Comparison of ENCODE assay signal across 8 cellular contexts in the genomic region with DNA sequence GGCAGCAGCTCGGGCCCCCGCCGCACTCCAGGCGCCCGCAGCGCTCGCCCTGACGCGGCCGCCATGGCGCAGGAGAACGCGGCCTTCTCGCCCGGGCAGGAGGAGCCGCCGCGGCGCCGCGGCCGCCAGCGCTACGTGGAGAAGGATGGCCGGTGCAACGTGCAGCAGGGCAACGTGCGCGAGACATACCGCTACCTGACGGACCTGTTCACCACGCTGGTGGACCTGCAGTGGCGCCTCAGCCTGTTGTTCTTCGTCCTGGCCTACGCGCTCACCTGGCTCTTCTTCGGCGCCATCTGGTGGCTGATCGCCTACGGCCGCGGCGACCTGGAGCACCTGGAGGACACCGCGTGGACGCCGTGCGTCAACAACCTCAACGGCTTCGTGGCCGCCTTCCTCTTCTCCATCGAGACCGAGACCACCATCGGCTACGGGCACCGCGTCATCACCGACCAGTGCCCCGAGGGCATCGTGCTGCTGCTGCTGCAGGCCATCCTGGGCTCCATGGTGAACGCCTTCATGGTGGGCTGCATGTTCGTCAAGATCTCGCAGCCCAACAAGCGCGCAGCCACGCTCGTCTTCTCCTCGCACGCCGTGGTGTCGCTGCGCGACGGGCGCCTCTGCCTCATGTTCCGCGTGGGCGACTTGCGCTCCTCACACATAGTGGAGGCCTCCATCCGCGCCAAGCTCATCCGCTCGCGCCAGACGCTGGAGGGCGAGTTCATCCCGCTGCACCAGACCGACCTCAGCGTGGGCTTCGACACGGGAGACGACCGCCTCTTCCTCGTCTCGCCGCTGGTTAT. TPM values are rescaled to one million over a fixed set of nuclear protein-coding genes. Genes with fewer than 3 reads are reported as not detected.
DNase-seq lines count a peak whose midpoint lies in the region; ATAC-seq and TF ChIP-seq lines count a peak whose summit lies in the region.

No MANE protein-coding gene starts in this region.

- CTCF ChIA-PET in activated CD8-positive, alpha-beta T cell treated with anti-CD3 and anti-CD28 coated beads, Interleukin-2, amount 10 ng/mL, durations not matched to agents 7 days and 5 days (lab: Charles Lee) = interaction anchor here (1.5 to 27.5 kb wide), 9 partner anchors 10 to 208 kb away, joined by 3 to 617 read pairs (median 12); a partner anchor contains a TSS

- peak; percentile 77 for DNase-seq in NCI-H82 (lab: John Stamatoyannopoulos, UW)
- DNase-seq in NCI-H82 treated with DMSO at 0.1 percent for 48 hours (lab: John Stamatoyannopoulos, UW; ENCODE audit: unreplicated experiment) = no peak
- peak; percentile 61 for DNase-seq in NCI-H187 treated with DMSO at 0.1 percent for 48 hours (lab: John Stamatoyannopoulos, UW)
- DNase-seq in activated CD8-positive, alpha-beta T cell treated with anti-CD3 and anti-CD28 coated beads, Interleukin-2, amount 10 ng/mL, durations not matched to agents 7 days and 5 days = peak; percentile 80
- peak; percentile 58 for DNase-seq in effector CD8-positive, alpha-beta T cell (lab: John Stamatoyannopoulos, UW)
- peak; percentile 50 to 78 for DNase-seq in mesothelial cell of epicardium (ENCODE audit: low spot score in 2 of 2, unreplicated experiment in 2 of 2)
- peak; percentile 82 for DNase-seq in stimulated activated CD8-positive, alpha-beta memory T cell treated with anti-CD3 and anti-CD28 coated beads, Interleukin-4, amount 100 ng/mL, for 48 hours

- peak; percentile 49 for TF ChIP-seq CTCF in mesothelial cell of epicardium (IDR thresholded peaks at IDR 0.05; ENCODE audit: unreplicated experiment)

- POLR2A ChIA-PET in activated CD8-positive, alpha-beta T cell treated with anti-CD3 and anti-CD28 coated beads, Interleukin-2, amount 10 ng/mL, durations not matched to agents 7 days and 5 days (lab: Charles Lee) = no interaction called here

- no peak overlapping the region for H3K27ac Mint-ChIP-seq in activated CD8-positive, alpha-beta T cell treated with anti-CD3 and anti-CD28 coated beads, Interleukin-2, amount 10 ng/mL, durations not matched to agents 7 days and 5 days
- H3K27ac Mint-ChIP-seq in mesothelial cell of epicardium = no peak overlapping the region

- H3K27me3 Mint-ChIP-seq in activated CD8-positive, alpha-beta T cell treated with anti-CD3 and anti-CD28 coated beads, Interleukin-2, amount 10 ng/mL, durations not matched to agents 7 days and 5 days (ENCODE audit: low read depth) = peaks cover 33% of the 10 kb centered on the region
- H3K27me3 Mint-ChIP-seq in mesothelial cell of epicardium (ENCODE audit: low read depth) = peaks cover 63% of the 10 kb centered on the region

- peak; percentile 85 for ATAC-seq in activated CD8-positive, alpha-beta T cell treated with anti-CD3 and anti-CD28 coated beads, Interleukin-2, amount 10 ng/mL, durations not matched to agents 7 days and 5 days
- ATAC-seq in GM19351 (IDR thresholded peaks at IDR 0.05; ENCODE audit: unreplicated experiment) = no peak

- peaks cover 12% of the 10 kb centered on the region for H3K4me1 Mint-ChIP-seq in activated CD8-positive, alpha-beta T cell treated with anti-CD3 and anti-CD28 coated beads, Interleukin-2, amount 10 ng/mL, durations not matched to agents 7 days and 5 days (ENCODE audit: low read depth)
- H3K4me1 Mint-ChIP-seq in mesothelial cell of epicardium = no peaks in the 10 kb centered on the region

- H3K36me3 Mint-ChIP-seq in activated CD8-positive, alpha-beta T cell treated with anti-CD3 and anti-CD28 coated beads, Interleukin-2, amount 10 ng/mL, durations not matched to agents 7 days and 5 days (ENCODE audit: low read depth) = peaks cover 16% of the 10 kb centered on the region
- peaks cover 5% of the 10 kb centered on the region for H3K36me3 Mint-ChIP-seq in mesothelial cell of epicardium

- H3K9me3 Mint-ChIP-seq in activated CD8-positive, alpha-beta T cell treated with anti-CD3 and anti-CD28 coated beads, Interleukin-2, amount 10 ng/mL, durations not matched to agents 7 days and 5 days (ENCODE audit: insufficient read depth) = no peaks in the 10 kb centered on the region
- H3K9me3 Mint-ChIP-seq in mesothelial cell of epicardium = no peaks in the 10 kb centered on the region

- peak overlapping the region; percentile 20 for H3K4me3 Mint-ChIP-seq in activated CD8-positive, alpha-beta T cell treated with anti-CD3 and anti-CD28 coated beads, Interleukin-2, amount 10 ng/mL, durations not matched to agents 7 days and 5 days
- H3K4me3 Mint-ChIP-seq in mesothelial cell of epicardium = peak overlapping the region; percentile 48

RNA-seq across cellular contexts. Expression of a gene that starts 2.8 kb away (rescaled TPM):
- not detected for total RNA-seq in activated CD8-positive, alpha-beta T cell treated with anti-CD3 and anti-CD28 coated beads, Interleukin-2, amount 10 ng/mL, durations not matched to agents 7 days and 5 days
- total RNA-seq in mesothelial cell of epicardium = 0.07 to 0.09 TPM in 2 of 3 replicates, not detected in the other

RNA-seq across cellular contexts. Expression of a gene that starts 14.2 kb away (rescaled TPM):
- not detected for total RNA-seq in activated CD8-positive, alpha-beta T cell treated with anti-CD3 and anti-CD28 coated beads, Interleukin-2, amount 10 ng/mL, durations not matched to agents 7 days and 5 days
- total RNA-seq in mesothelial cell of epicardium = 0.14 to 0.27 TPM (median 0.22 TPM) in 3 replicates

RNA-seq across cellular contexts. Expression of a gene that starts 14.2 kb away (rescaled TPM):
- total RNA-seq in activated CD8-positive, alpha-beta T cell treated with anti-CD3 and anti-CD28 coated beads, Interleukin-2, amount 10 ng/mL, durations not matched to agents 7 days and 5 days = 10 to 100 TPM; 41.7 to 44.4 TPM
- total RNA-seq in mesothelial cell of epicardium = 32.3 to 36.3 TPM (median 33.2 TPM) in 3 replicates

RNA-seq across cellular contexts. Expression of a gene that starts 31.4 kb away (rescaled TPM):
- total RNA-seq in activated CD8-positive, alpha-beta T cell treated with anti-CD3 and anti-CD28 coated beads, Interleukin-2, amount 10 ng/mL, durations not matched to agents 7 days and 5 days = not detected
- total RNA-seq in mesothelial cell of epicardium = 0.54 to 0.76 TPM (median 0.64 TPM) in 3 replicates

RNA-seq across cellular contexts. Expression of a gene that starts 52.4 kb away (rescaled TPM):
- total RNA-seq in activated CD8-positive, alpha-beta T cell treated with anti-CD3 and anti-CD28 coated beads, Interleukin-2, amount 10 ng/mL, durations not matched to agents 7 days and 5 days = 1 to 10 TPM; 4.2 to 4.5 TPM
- 17.0 to 17.9 TPM (median 17.3 TPM) in 3 replicates for total RNA-seq in mesothelial cell of epicardium
